9 cellular contexts compared by ENCODE assay signal in the genomic region with DNA sequence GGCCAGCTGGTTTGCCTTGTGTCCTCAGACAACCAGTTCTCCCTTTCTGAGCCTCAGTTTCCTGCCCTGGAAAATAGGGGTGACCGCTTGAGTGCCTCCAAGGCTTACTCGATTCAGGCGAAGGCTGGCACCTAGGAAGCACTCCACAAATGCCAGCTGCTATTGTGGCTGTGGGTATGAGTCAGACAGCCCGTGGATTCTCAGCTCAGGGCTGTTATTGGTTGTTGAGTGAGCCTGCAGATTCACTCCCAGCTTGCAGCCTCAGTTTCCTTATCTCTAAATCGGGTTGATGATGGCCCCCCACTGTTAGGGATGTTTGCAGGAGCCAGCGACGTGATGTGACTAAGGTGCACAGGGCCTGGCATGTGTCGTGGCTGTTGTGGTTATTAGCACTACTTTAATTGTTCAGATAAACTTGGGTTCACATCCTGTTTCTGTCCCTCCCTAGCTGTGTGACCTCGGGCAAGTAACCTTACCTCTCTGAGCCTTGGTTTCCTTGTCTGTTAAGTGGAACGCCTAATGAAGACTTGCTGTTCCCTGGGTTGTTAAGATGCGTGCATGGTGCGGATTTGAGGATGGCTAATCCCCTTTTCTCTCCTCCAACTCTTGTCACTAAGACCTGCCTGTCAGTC. TPM values are rescaled to one million over a fixed set of nuclear protein-coding genes. Genes with fewer than 3 reads are reported as not detected.
DNase-seq lines count a peak whose midpoint lies in the region; ATAC-seq and TF ChIP-seq lines count a peak whose summit lies in the region.
"Had no signal": no experiment of that assay in that cellular context is flagged by ENCODE, and none has a peak within 500 bp of the region (broad histone marks: within the 10 kb centered on the region; RNA-seq: fewer than 3 reads in every experiment).

No MANE protein-coding gene starts in this region.

- H3K27ac Mint-ChIP-seq in T-helper 2 cell treated with Interferon-gamma antibody and Interleukin-4, amounts not matched to agents 5 μg/mL and 100 μg/mL, for 36 hours = peak overlapping the region; percentile 45

- DNase-seq in activated CD4-positive, CD25-positive, alpha-beta regulatory T cell (lab: John Stamatoyannopoulos, UW) = no peak
- DNase-seq in T-helper 2 cell treated with Interferon-gamma antibody and Interleukin-4, amounts not matched to agents 5 μg/mL and 100 μg/mL, for 36 hours (ENCODE audit: low spot score) = no peak
- DNase-seq in epithelial cell of esophagus (ENCODE audit: low read depth) = peak; percentile 63
- no peak for DNase-seq in mucosa of descending colon
- DNase-seq in SW 1271 (lab: John Stamatoyannopoulos, UW) = no peak

- peaks cover 24% of the 10 kb centered on the region for H3K4me1 Mint-ChIP-seq in T-helper 2 cell treated with Interferon-gamma antibody and Interleukin-4, amounts not matched to agents 5 μg/mL and 100 μg/mL, for 36 hours (ENCODE audit: low read depth)

- H3K9me3 ChIP-seq in mucosa of descending colon = no peaks in the 10 kb centered on the region

- peaks cover 2% of the 10 kb centered on the region for H3K27me3 Mint-ChIP-seq in T-helper 2 cell treated with Interferon-gamma antibody and Interleukin-4, amounts not matched to agents 5 μg/mL and 100 μg/mL, for 36 hours (ENCODE audit: low read depth)

- peaks cover 12% of the 10 kb centered on the region for H3K4me1 ChIP-seq in mucosa of descending colon (ENCODE audit: low read depth)

- H3K36me3 Mint-ChIP-seq in T-helper 2 cell treated with Interferon-gamma antibody and Interleukin-4, amounts not matched to agents 5 μg/mL and 100 μg/mL, for 36 hours (ENCODE audit: low read depth) = no peaks in the 10 kb centered on the region

- peak overlapping the region in 11 of 21 experiments; percentile 0 to 98 (median 90) for H3K27ac ChIP-seq in skin epidermis
- H3K27ac ChIP-seq: C4-2B had no signal

- intact Hi-C loops in mucosa of descending colon (cut with DNase I, micrococcal nuclease) = no loop called here

- H3K4me3 ChIP-seq in epithelial cell of esophagus (ENCODE audit: low read length) = no peak overlapping the region
- H3K4me3 ChIP-seq in skin epidermis = no peak overlapping the region
- H3K4me3 ChIP-seq in mucosa of descending colon = no peak overlapping the region

- no peaks in the 10 kb centered on the region for H3K9me3 Mint-ChIP-seq in T-helper 2 cell treated with Interferon-gamma antibody and Interleukin-4, amounts not matched to agents 5 μg/mL and 100 μg/mL, for 36 hours

- TF ChIP-seq CTCF in epithelial cell of esophagus (IDR thresholded peaks at IDR 0.05; ENCODE audit: insufficient read depth, low read depth, low read length, missing control alignments) = no peak
- TF ChIP-seq CTCF in mucosa of descending colon (IDR thresholded peaks at IDR 0.05) = no peak

- peak overlapping the region; percentile 84 for H3K4me3 Mint-ChIP-seq in T-helper 2 cell treated with Interferon-gamma antibody and Interleukin-4, amounts not matched to agents 5 μg/mL and 100 μg/mL, for 36 hours

- H3K36me3 ChIP-seq in mucosa of descending colon (ENCODE audit: low read depth) = no peaks in the 10 kb centered on the region

- peak; percentile 23 to 31 for ATAC-seq in activated CD4-positive, CD25-positive, alpha-beta regulatory T cell treated with anti-CD3 and anti-CD28 coated beads, Interleukin-2, amount 50 U/mL, for 24 hours
- no peak for ATAC-seq in mucosa of descending colon
- no peak for ATAC-seq in GM19452 (IDR thresholded peaks at IDR 0.05; ENCODE audit: unreplicated experiment)

RNA-seq across cellular contexts. Expression of gene MARK4, which starts 2.4 kb away (rescaled TPM):
- 10 to 100 TPM; 15.7 to 34.6 (median 17.0) TPM for total RNA-seq in mucosa of descending colon

RNA-seq across cellular contexts. Expression of gene EXOC3L2, which starts 8.3 kb away (rescaled TPM):
- total RNA-seq in mucosa of descending colon = 1 to 10 TPM in 2 of 3 donors, under 1 TPM in 1; 0.70 to 1.4 (median 1.2) TPM

Comparison
In these comparisons a context has a peak if more than half of its experiments do, and no peak if none do; other contexts are left out.
1. ATAC-seq: peak in activated CD4-positive, CD25-positive, alpha-beta regulatory T cell treated with anti-CD3 and anti-CD28 coated beads, Interleukin-2, amount 50 U/mL, for 24 hours (2 of 2); none in mucosa of descending colon (single experiment) and GM19452 (single experiment).